18 cellular contexts compared by ENCODE assay signal in the genomic region with DNA sequence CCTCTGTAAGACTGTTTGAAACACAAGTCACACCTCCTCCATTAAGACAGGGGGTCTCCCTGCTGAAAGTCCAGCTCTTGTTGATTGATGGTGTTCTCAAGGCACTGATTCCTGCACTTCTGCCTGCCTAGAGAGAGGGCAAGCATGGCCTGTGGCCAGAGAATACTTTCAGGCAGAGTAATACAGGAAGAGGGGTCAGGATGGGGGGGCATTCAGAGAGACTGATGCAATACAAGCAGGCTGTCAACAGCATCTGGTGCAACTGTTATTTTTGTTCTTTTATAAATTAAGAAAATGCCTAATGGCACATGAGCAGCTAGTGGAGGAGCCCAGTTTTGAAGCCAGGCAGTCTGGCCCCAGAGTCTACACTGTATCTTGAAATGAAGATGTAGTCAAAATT.
A peak's percentile ranks its signal among the peaks of the same experiment; 100 is the strongest.
DNase-seq lines count a peak whose midpoint lies in the region; ATAC-seq, FAIRE-seq and TF ChIP-seq lines count a peak whose summit lies in the region.
"Had no signal": no experiment of that assay in that cellular context is flagged by ENCODE, and none has a peak within 500 bp of the region (broad histone marks: within the 10 kb centered on the region; RNA-seq: fewer than 3 reads in every experiment).

No MANE protein-coding gene starts in this region.

- peaks cover 3% of the 10 kb centered on the region for H3K9me3 Mint-ChIP-seq in stimulated activated effector memory CD8-positive, alpha-beta T cell treated with anti-CD3 and anti-CD28 coated beads, Interleukin-12 subunit alpha, Interleukin-12 subunit beta, amount 100 ng/mL, for 72 hours
- no peaks in the 10 kb centered on the region for H3K9me3 Mint-ChIP-seq in activated T-cell treated with anti-CD3 and anti-CD28 coated beads, Interleukin-2, amount 50 U/mL, for 4 hours
- H3K9me3 Mint-ChIP-seq: activated CD4-positive, alpha-beta T cell treated with anti-CD3 and anti-CD28 coated beads, Interleukin-2, amount 10 ng/mL, durations not matched to agents 7 days and 5 days; memory B cell; T-helper 1 cell treated with Interleukin-12 subunit alpha and Interleukin-12 subunit beta and Interleukin-4 antibody, amounts not matched to agents 30 μg/mL and 1 μg/mL, for 36 hours had no signal

- no peak overlapping the region for H3K4me3 Mint-ChIP-seq in stimulated activated effector memory CD8-positive, alpha-beta T cell treated with anti-CD3 and anti-CD28 coated beads, Interleukin-12 subunit alpha, Interleukin-12 subunit beta, amount 100 ng/mL, for 72 hours
- no peak overlapping the region for H3K4me3 Mint-ChIP-seq in activated T-cell treated with anti-CD3 and anti-CD28 coated beads, Interleukin-2, amount 50 U/mL, for 4 hours
- H3K4me3 Mint-ChIP-seq: activated CD4-positive, alpha-beta T cell treated with anti-CD3 and anti-CD28 coated beads, Interleukin-2, amount 10 ng/mL, durations not matched to agents 7 days and 5 days; B cell; memory B cell; stimulated activated naive CD8-positive, alpha-beta T cell treated with anti-CD3 and anti-CD28 coated beads, Interleukin-15, amount 100 ng/mL, for 72 hours; T-helper 1 cell treated with Interleukin-12 subunit alpha and Interleukin-12 subunit beta and Interleukin-4 antibody, amounts not matched to agents 30 μg/mL and 1 μg/mL, for 36 hours had no signal

- DNase-seq in BJ (ENCODE audit: low read depth) (peak; percentile 20), LHCN-M2 (ENCODE audit: low read depth) (peak; percentile 41), bronchial epithelial cell (ENCODE audit: low read depth) (peak; percentile 60), kidney tubule cell (ENCODE audit: low spot score) (peak; percentile 62)
- no peak for DNase-seq in stimulated activated effector memory CD8-positive, alpha-beta T cell treated with anti-CD3 and anti-CD28 coated beads, Interleukin-12 subunit alpha, Interleukin-12 subunit beta, amount 100 ng/mL, for 72 hours (ENCODE audit: low spot score in 2 of 2)
- DNase-seq in activated T-cell treated with anti-CD3 and anti-CD28 coated beads, Interleukin-2, amount 50 U/mL, for 4 hours = no peak
- DNase-seq: activated CD4-positive, alpha-beta T cell treated with anti-CD3 and anti-CD28 coated beads, Interleukin-2, amount 10 ng/mL, durations not matched to agents 7 days and 5 days; adrenal gland; DMS79; NCI-H2029; NCI-H748 treated with DMSO at 0.1 percent for 48 hours; small intestine; stimulated activated naive CD8-positive, alpha-beta T cell treated with anti-CD3 and anti-CD28 coated beads, Interleukin-15, amount 100 ng/mL, for 72 hours had no signal

- peaks cover 4% of the 10 kb centered on the region for H3K27me3 Mint-ChIP-seq in activated T-cell treated with anti-CD3 and anti-CD28 coated beads, Interleukin-2, amount 50 U/mL, for 4 hours (ENCODE audit: low read depth)

- ATAC-seq in GM18870 (IDR thresholded peaks at IDR 0.05; ENCODE audit: unreplicated experiment) (no peak), GM18873 (IDR thresholded peaks at IDR 0.05; ENCODE audit: low FRiP score, unreplicated experiment) (no peak)
- no peak for ATAC-seq in stimulated activated effector memory CD8-positive, alpha-beta T cell treated with anti-CD3 and anti-CD28 coated beads, Interleukin-12 subunit alpha, Interleukin-12 subunit beta, amount 100 ng/mL, for 72 hours
- no peak for ATAC-seq in activated T-cell treated with anti-CD3 and anti-CD28 coated beads, Interleukin-2, amount 50 U/mL, for 4 hours
- ATAC-seq: stimulated activated naive CD8-positive, alpha-beta T cell treated with anti-CD3 and anti-CD28 coated beads, Interleukin-15, amount 100 ng/mL, for 72 hours had no signal

- TF ChIP-seq CTCF in BJ (IDR thresholded peaks at IDR 0.05; ENCODE audit: insufficient read depth, low read depth, low read length) (no peak), bronchial epithelial cell (IDR thresholded peaks at IDR 0.05; ENCODE audit: insufficient read depth, low read length, severe bottlenecking) (no peak)

- FAIRE-seq in bronchial epithelial cell (lab: Jason Lieb, UNC) = no peak
- FAIRE-seq: small intestine had no signal

- H3K36me3 ChIP-seq in BJ (ENCODE audit: control insufficient read depth, insufficient read depth, low read length) (no peaks in the 10 kb centered on the region), bronchial epithelial cell (ENCODE audit: control insufficient read depth, insufficient read depth, low read length) (no peaks in the 10 kb centered on the region)
- H3K36me3 ChIP-seq: adrenal gland had no signal

- no peaks in the 10 kb centered on the region for H3K36me3 Mint-ChIP-seq in stimulated activated effector memory CD8-positive, alpha-beta T cell treated with anti-CD3 and anti-CD28 coated beads, Interleukin-12 subunit alpha, Interleukin-12 subunit beta, amount 100 ng/mL, for 72 hours
- no peaks in the 10 kb centered on the region for H3K36me3 Mint-ChIP-seq in activated T-cell treated with anti-CD3 and anti-CD28 coated beads, Interleukin-2, amount 50 U/mL, for 4 hours (ENCODE audit: insufficient read depth)
- H3K36me3 Mint-ChIP-seq: memory B cell had no signal

- H3K27ac Mint-ChIP-seq in stimulated activated effector memory CD8-positive, alpha-beta T cell treated with anti-CD3 and anti-CD28 coated beads, Interleukin-12 subunit alpha, Interleukin-12 subunit beta, amount 100 ng/mL, for 72 hours = no peak overlapping the region
- H3K27ac Mint-ChIP-seq: activated CD4-positive, alpha-beta T cell treated with anti-CD3 and anti-CD28 coated beads, Interleukin-2, amount 10 ng/mL, durations not matched to agents 7 days and 5 days; B cell; memory B cell; T-helper 1 cell treated with Interleukin-12 subunit alpha and Interleukin-12 subunit beta and Interleukin-4 antibody, amounts not matched to agents 30 μg/mL and 1 μg/mL, for 36 hours had no signal

- H3K4me3 ChIP-seq in BJ (ENCODE audit: low read depth, low read length) (no peak overlapping the region), bronchial epithelial cell (ENCODE audit: low read depth, low read length) (no peak overlapping the region)
- H3K4me3 ChIP-seq: adrenal gland had no signal

- no peaks in the 10 kb centered on the region; the same call in 1 of the 2 replicates for H3K27me3 ChIP-seq in BJ (ENCODE audit: control insufficient read depth, insufficient read depth, low read length)
- H3K27me3 ChIP-seq in bronchial epithelial cell (ENCODE audit: control insufficient read depth, insufficient read depth, low read length) = no peaks in the 10 kb centered on the region
- H3K27me3 ChIP-seq: adrenal gland had no signal

- POLR2A ChIA-PET in BJ (lab: Charles Lee) = no interaction called here

- H3K4me1 Mint-ChIP-seq in stimulated activated effector memory CD8-positive, alpha-beta T cell treated with anti-CD3 and anti-CD28 coated beads, Interleukin-12 subunit alpha, Interleukin-12 subunit beta, amount 100 ng/mL, for 72 hours = no peaks in the 10 kb centered on the region
- H3K4me1 Mint-ChIP-seq in activated T-cell treated with anti-CD3 and anti-CD28 coated beads, Interleukin-2, amount 50 U/mL, for 4 hours (ENCODE audit: low read depth) = no peaks in the 10 kb centered on the region
- H3K4me1 Mint-ChIP-seq: activated CD4-positive, alpha-beta T cell treated with anti-CD3 and anti-CD28 coated beads, Interleukin-2, amount 10 ng/mL, durations not matched to agents 7 days and 5 days; B cell; memory B cell; stimulated activated naive CD8-positive, alpha-beta T cell treated with anti-CD3 and anti-CD28 coated beads, Interleukin-15, amount 100 ng/mL, for 72 hours had no signal

- CTCF ChIA-PET in BJ (lab: Yijun Ruan, JAX) = no interaction called here

Comparison
In these comparisons a context has a peak if more than half of its experiments do, and no peak if none do; other contexts are left out.
1. DNase-seq: peak in BJ (single experiment), LHCN-M2 (single experiment), bronchial epithelial cell (single experiment) and kidney tubule cell (single experiment); none in stimulated activated effector memory CD8-positive, alpha-beta T cell treated with anti-CD3 and anti-CD28 coated beads, Interleukin-12 subunit alpha, Interleukin-12 subunit beta, amount 100 ng/mL, for 72 hours (0 of 2) and activated T-cell treated with anti-CD3 and anti-CD28 coated beads, Interleukin-2, amount 50 U/mL, for 4 hours (single experiment).